Comparison of ENCODE assay signal across 22 cellular contexts in genomic region chr10:131805696-131806095, GRCh38.
"Had no signal": no experiment of that assay in that cellular context is flagged by ENCODE, and none has a peak within 500 bp of the region (broad histone marks: within the 10 kb centered on the region; RNA-seq: fewer than 3 reads in every experiment).

No MANE protein-coding gene starts in this region.

- H3K36me3 ChIP-seq: adrenal gland, SJCRH30 had no signal

- H3K4me2 ChIP-seq: SK-N-SH had no signal

- DNase-seq: activated CD4-positive, alpha-beta T cell treated with anti-CD3 and anti-CD28 coated beads for 4 hours; activated CD8-positive, alpha-beta memory T cell treated with anti-CD3 and anti-CD28 coated beads, Interleukin-2, amount 50 U/mL, for 4 hours; activated CD8-positive, alpha-beta T cell treated with anti-CD3 and anti-CD28 coated beads for 36 hours; activated naive CD4-positive, alpha-beta T cell treated with anti-CD3 and anti-CD28 coated beads, Interleukin-2, amount 50 U/mL, for 16 hours; activated naive CD8-positive, alpha-beta T cell treated with anti-CD3 and anti-CD28 coated beads, Interleukin-2, amount 10 ng/mL, durations not matched to agents 7 days and 5 days; anterior cingulate cortex; Kasumi-1; KBM-7; NCI-H1105 treated with DMSO at 0.1 percent for 48 hours; NCI-H1436 treated with DMSO at 0.1 percent for 48 hours; NCI-H187; NCI-H2081; NCI-H510A treated with DMSO at 0.1 percent for 48 hours; NCI-H69; NK-92 treated with Interleukin-12 subunit alpha and Interleukin-12 subunit beta, amount 100 ng/mL, for 24 hours; OCI-M1; Right ventricle myocardium superior; RPMI8226; SJCRH30; SK-N-SH; T-helper 1 cell had no signal

- H3K9me3 ChIP-seq: adrenal gland, SJCRH30, SK-N-SH had no signal

- H3K4me3 ChIP-seq: adrenal gland, SJCRH30 had no signal

- H3K27ac ChIP-seq: adrenal gland, SJCRH30 had no signal

- H3K4me1 ChIP-seq: adrenal gland, SJCRH30 had no signal

- H3K27me3 ChIP-seq: SJCRH30 had no signal
